ENCODE assay signal across 1 cellular context in genomic region chr7:100827330-100828226, GRCh38.
A peak's percentile ranks its signal among the peaks of the same experiment; 100 is the strongest.
TF ChIP-seq lines count a peak whose summit lies in the region.

Gene EPHB4, minus strand, starts transcription at chr7:100827523. Its CDS starts 493 bp downstream, at chr7:100827030.

TF ChIP-seq in HepG2, 621 proteins besides CTCF, POLR2A, EP300 and RAD21 (continued from another document and continues in another):
- peak; percentile 87 for TF ChIP-seq NRL (CRISPR knock-in tag; IDR thresholded peaks at IDR 0.05; ENCODE audit: borderline replicate concordance)
- TF ChIP-seq ETV5 (CRISPR knock-in tag; IDR thresholded peaks at IDR 0.05; ENCODE audit: borderline replicate concordance), result peak; percentile 35; the same call in 1 of the 2 replicates
- TF ChIP-seq UBTF (CRISPR knock-in tag; IDR thresholded peaks at IDR 0.05), result peak; percentile 77
- TF ChIP-seq RFXANK (CRISPR knock-in tag; IDR thresholded peaks at IDR 0.05), result no peak
- TF ChIP-seq REPIN1 (CRISPR knock-in tag; IDR thresholded peaks at IDR 0.05; ENCODE audit: borderline replicate concordance, low read depth), result peak; percentile 60; the same call in 1 of the 2 replicates
- TF ChIP-seq SALL1 (CRISPR knock-in tag; IDR thresholded peaks at IDR 0.05), result peak; percentile 71; the same call in 1 of the 2 replicates
- peak; percentile 62 for TF ChIP-seq HNRNPK (IDR thresholded peaks at IDR 0.05; ENCODE audit: low read depth, low read length, poor library complexity, severe bottlenecking)
- TF ChIP-seq KAT7 (CRISPR knock-in tag; IDR thresholded peaks at IDR 0.05; ENCODE audit: borderline replicate concordance), result peak; percentile 79
- TF ChIP-seq ZNF282 (IDR thresholded peaks at IDR 0.05; ENCODE audit: partially characterized antibody), result no peak
- peak; percentile 65; the same call in 1 of the 2 replicates for TF ChIP-seq DR1 (CRISPR knock-in tag; IDR thresholded peaks at IDR 0.05)
- TF ChIP-seq ZFP82 (CRISPR knock-in tag; IDR thresholded peaks at IDR 0.05; ENCODE audit: borderline replicate concordance), result peak; percentile 51
- TF ChIP-seq, protein P1, sequence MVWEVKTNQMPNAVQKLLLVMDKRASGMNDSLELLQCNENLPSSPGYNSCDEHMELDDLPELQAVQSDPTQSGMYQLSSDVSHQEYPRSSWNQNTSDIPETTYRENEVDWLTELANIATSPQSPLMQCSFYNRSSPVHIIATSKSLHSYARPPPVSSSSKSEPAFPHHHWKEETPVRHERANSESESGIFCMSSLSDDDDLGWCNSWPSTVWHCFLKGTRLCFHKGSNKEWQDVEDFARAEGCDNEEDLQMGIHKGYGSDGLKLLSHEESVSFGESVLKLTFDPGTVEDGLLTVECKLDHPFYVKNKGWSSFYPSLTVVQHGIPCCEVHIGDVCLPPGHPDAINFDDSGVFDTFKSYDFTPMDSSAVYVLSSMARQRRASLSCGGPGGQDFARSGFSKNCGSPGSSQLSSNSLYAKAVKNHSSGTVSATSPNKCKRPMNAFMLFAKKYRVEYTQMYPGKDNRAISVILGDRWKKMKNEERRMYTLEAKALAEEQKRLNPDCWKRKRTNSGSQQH (CRISPR knock-in tag; IDR thresholded peaks at IDR 0.05; ENCODE audit: low read depth), result peak; percentile 42; the same call in 1 of the 2 replicates
- no peak for TF ChIP-seq ZBTB10 (CRISPR knock-in tag; IDR thresholded peaks at IDR 0.05; ENCODE audit: borderline replicate concordance)
- TF ChIP-seq ZNF33B (CRISPR knock-in tag; IDR thresholded peaks at IDR 0.05), result 0 out of 2 replicates have a peak, but pooled peaks have one; percentile 56
- peak; percentile 67; the same call in 1 of the 2 replicates for TF ChIP-seq IKZF5 (CRISPR knock-in tag; IDR thresholded peaks at IDR 0.05)
- TF ChIP-seq XRCC5 (optimal IDR thresholded peaks at IDR 0.05; ENCODE audit: low read length), result peak; percentile 41
- 0 out of 2 replicates have a peak, but pooled peaks have one; percentile 17 for TF ChIP-seq ZNF225 (CRISPR knock-in tag; IDR thresholded peaks at IDR 0.05)
- TF ChIP-seq, protein P2, sequence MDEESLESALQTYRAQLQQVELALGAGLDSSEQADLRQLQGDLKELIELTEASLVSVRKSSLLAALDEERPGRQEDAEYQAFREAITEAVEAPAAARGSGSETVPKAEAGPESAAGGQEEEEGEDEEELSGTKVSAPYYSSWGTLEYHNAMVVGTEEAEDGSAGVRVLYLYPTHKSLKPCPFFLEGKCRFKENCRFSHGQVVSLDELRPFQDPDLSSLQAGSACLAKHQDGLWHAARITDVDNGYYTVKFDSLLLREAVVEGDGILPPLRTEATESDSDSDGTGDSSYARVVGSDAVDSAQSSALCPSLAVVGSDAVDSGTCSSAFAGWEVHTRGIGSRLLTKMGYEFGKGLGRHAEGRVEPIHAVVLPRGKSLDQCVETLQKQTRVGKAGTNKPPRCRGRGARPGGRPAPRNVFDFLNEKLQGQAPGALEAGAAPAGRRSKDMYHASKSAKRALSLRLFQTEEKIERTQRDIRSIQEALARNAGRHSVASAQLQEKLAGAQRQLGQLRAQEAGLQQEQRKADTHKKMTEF (CRISPR knock-in tag; IDR thresholded peaks at IDR 0.05), result peak; percentile 78
- TF ChIP-seq ZBTB40 (IDR thresholded peaks at IDR 0.05), result no peak
- TF ChIP-seq ZBTB40 (CRISPR knock-in tag; IDR thresholded peaks at IDR 0.05), result peak; percentile 31; the same call in 1 of the 2 replicates
- no peak for TF ChIP-seq HES4 (CRISPR knock-in tag; IDR thresholded peaks at IDR 0.05; ENCODE audit: borderline replicate concordance)
- TF ChIP-seq TRIM24 (CRISPR knock-in tag; IDR thresholded peaks at IDR 0.05), result no peak
- TF ChIP-seq ZNF496 (CRISPR knock-in tag; IDR thresholded peaks at IDR 0.05; ENCODE audit: insufficient replicate concordance), result no peak
- peak; percentile 54; the same call in 1 of the 2 replicates for TF ChIP-seq ZNF335 (CRISPR knock-in tag; IDR thresholded peaks at IDR 0.05)
- TF ChIP-seq DNMT1 (CRISPR knock-in tag; IDR thresholded peaks at IDR 0.05), result peak; percentile 25; the same call in 1 of the 2 replicates
- no peak for TF ChIP-seq ZFP36L2 (CRISPR knock-in tag; IDR thresholded peaks at IDR 0.05)
- 0 out of 2 replicates have a peak, but pooled peaks have one; percentile 61 for TF ChIP-seq AHR (CRISPR knock-in tag; IDR thresholded peaks at IDR 0.05)
- TF ChIP-seq, protein P3, sequence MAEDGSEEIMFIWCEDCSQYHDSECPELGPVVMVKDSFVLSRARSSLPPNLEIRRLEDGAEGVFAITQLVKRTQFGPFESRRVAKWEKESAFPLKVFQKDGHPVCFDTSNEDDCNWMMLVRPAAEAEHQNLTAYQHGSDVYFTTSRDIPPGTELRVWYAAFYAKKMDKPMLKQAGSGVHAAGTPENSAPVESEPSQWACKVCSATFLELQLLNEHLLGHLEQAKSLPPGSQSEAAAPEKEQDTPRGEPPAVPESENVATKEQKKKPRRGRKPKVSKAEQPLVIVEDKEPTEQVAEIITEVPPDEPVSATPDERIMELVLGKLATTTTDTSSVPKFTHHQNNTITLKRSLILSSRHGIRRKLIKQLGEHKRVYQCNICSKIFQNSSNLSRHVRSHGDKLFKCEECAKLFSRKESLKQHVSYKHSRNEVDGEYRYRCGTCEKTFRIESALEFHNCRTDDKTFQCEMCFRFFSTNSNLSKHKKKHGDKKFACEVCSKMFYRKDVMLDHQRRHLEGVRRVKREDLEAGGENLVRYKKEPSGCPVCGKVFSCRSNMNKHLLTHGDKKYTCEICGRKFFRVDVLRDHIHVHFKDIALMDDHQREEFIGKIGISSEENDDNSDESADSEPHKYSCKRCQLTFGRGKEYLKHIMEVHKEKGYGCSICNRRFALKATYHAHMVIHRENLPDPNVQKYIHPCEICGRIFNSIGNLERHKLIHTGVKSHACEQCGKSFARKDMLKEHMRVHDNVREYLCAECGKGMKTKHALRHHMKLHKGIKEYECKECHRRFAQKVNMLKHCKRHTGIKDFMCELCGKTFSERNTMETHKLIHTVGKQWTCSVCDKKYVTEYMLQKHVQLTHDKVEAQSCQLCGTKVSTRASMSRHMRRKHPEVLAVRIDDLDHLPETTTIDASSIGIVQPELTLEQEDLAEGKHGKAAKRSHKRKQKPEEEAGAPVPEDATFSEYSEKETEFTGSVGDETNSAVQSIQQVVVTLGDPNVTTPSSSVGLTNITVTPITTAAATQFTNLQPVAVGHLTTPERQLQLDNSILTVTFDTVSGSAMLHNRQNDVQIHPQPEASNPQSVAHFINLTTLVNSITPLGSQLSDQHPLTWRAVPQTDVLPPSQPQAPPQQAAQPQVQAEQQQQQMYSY (CRISPR knock-in tag; IDR thresholded peaks at IDR 0.05), result 0 out of 2 replicates have a peak, but pooled peaks have one; percentile 9
- TF ChIP-seq SAFB2 (CRISPR knock-in tag; IDR thresholded peaks at IDR 0.05; ENCODE audit: borderline replicate concordance, low read depth), result peak; percentile 73
- 0 out of 2 replicates have a peak, but pooled peaks have one; percentile 46 for TF ChIP-seq ZNF292 (CRISPR knock-in tag; IDR thresholded peaks at IDR 0.05; ENCODE audit: borderline replicate concordance, low read depth)
- TF ChIP-seq GABPB1 (CRISPR knock-in tag; IDR thresholded peaks at IDR 0.05), result peak; percentile 74; the same call in 1 of the 2 replicates
- TF ChIP-seq GFI1 (CRISPR knock-in tag; IDR thresholded peaks at IDR 0.05; ENCODE audit: borderline replicate concordance), result no peak
- no peak for TF ChIP-seq ATM (IDR thresholded peaks at IDR 0.05; ENCODE audit: borderline replicate concordance)
